8 cellular contexts compared by ENCODE assay signal in the genomic region with DNA sequence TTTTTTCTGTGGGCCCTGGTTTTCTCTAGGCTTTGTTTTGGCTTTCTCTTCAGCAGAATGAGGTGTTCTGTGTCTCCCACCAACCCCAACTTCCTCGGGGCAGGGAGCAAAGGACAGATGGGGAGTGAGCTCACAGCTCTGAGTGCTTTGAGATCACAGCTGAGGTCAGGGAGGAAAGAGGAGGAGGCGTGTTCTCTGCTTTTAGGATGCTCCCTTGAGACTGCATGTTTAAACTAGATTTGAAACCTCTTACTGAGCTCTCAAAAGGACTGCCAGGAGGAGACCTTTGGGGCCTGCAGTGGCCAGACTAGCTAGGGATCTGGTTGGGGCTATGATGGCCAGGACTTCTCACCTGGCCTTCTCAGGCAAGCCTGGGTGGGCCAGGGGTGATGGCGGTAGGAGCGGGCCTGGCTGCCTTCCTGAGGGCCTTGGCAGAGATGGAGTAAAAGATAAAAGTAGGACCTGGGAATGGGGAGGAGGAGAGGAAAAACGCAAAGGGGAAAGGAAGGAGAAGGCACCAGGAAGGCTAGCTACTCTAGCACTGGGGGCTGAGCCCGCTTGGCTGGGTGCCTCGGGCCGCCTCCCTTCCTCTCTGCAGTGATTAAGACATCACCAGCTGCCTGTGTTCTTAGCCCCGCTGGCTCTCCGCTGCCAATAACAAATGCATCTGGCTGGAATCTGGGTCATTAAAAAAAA.
DNase-seq lines count a peak whose midpoint lies in the region; ATAC-seq and TF ChIP-seq lines count a peak whose summit lies in the region.

No MANE protein-coding gene starts in this region.

- H3K9me3 ChIP-seq in gastroesophageal sphincter = no peaks in the 10 kb centered on the region

- no peak for TF ChIP-seq CTCF in gastroesophageal sphincter (IDR thresholded peaks at IDR 0.05)

- peaks cover 0 to 42% (median 19%) of the 10 kb centered on the region in 3 donors for H3K4me1 ChIP-seq in gastroesophageal sphincter

- H3K36me3 Mint-ChIP-seq in stimulated activated naive B cell treated with anti-CD40 and anti-IgM and Interleukin-4, amounts not matched to agents 10 μg/mL and 1 μg/mL and 100 μg/mL, for 72 hours = no peaks in the 10 kb centered on the region

- H3K4me3 Mint-ChIP-seq in stimulated activated naive B cell treated with anti-CD40 and anti-IgM and Interleukin-4, amounts not matched to agents 10 μg/mL and 1 μg/mL and 100 μg/mL, for 72 hours = no peak overlapping the region

- WGBS in gastroesophageal sphincter (ENCODE audit: low coverage in 1 of 2), 2 donors = 20 to 37% methylated on average over 1 to 7 of the region's 10 CpGs

- no peak overlapping the region for H3K27ac Mint-ChIP-seq in stimulated activated naive B cell treated with anti-CD40 and anti-IgM and Interleukin-4, amounts not matched to agents 10 μg/mL and 1 μg/mL and 100 μg/mL, for 72 hours

- H3K36me3 ChIP-seq in gastroesophageal sphincter = peaks cover 0 to 25% of the 10 kb centered on the region in 2 donors

- TF ChIP-seq POLR2A in gastroesophageal sphincter (IDR thresholded peaks at IDR 0.05) = no peak

- H3K4me3 ChIP-seq in gastroesophageal sphincter = no peak overlapping the region

- H3K27ac ChIP-seq in gastroesophageal sphincter = peak overlapping the region in 3 of 4 donors; percentile 55 to 76 (median 72)

- DNase-seq in HCEC 1CT (peak; percentile 57), RPMI7951 (ENCODE audit: low read depth) (peak; percentile 66), midbrain (lab: John Stamatoyannopoulos, UW) (no peak), cerebellum (ENCODE audit: low spot score) (no peak)
- DNase-seq in stimulated activated naive B cell treated with anti-CD40 and anti-IgM and Interleukin-4, amounts not matched to agents 10 μg/mL and 1 μg/mL and 100 μg/mL, for 72 hours = no peak
- no peak for DNase-seq in NK-92 treated with Interleukin-12 subunit alpha and Interleukin-12 subunit beta, amount 100 ng/mL, for 24 hours (lab: John Stamatoyannopoulos, UW)

- peaks cover 6 to 8% of the 10 kb centered on the region in 2 donors for H3K27me3 Mint-ChIP-seq in stimulated activated naive B cell treated with anti-CD40 and anti-IgM and Interleukin-4, amounts not matched to agents 10 μg/mL and 1 μg/mL and 100 μg/mL, for 72 hours

- ATAC-seq in gastroesophageal sphincter (peak; percentile 87), GM18907 (IDR thresholded peaks at IDR 0.05; ENCODE audit: unreplicated experiment) (no peak)
- peak; percentile 55 to 71 for ATAC-seq in stimulated activated naive B cell treated with anti-CD40 and anti-IgM and Interleukin-4, amounts not matched to agents 10 μg/mL and 1 μg/mL and 100 μg/mL, for 72 hours (replicated peaks)

- no peaks in the 10 kb centered on the region for H3K9me3 Mint-ChIP-seq in stimulated activated naive B cell treated with anti-CD40 and anti-IgM and Interleukin-4, amounts not matched to agents 10 μg/mL and 1 μg/mL and 100 μg/mL, for 72 hours

- no peak for TF ChIP-seq EP300 in gastroesophageal sphincter (IDR thresholded peaks at IDR 0.05)

- no peaks in the 10 kb centered on the region for H3K27me3 ChIP-seq in gastroesophageal sphincter

- H3K4me1 Mint-ChIP-seq in stimulated activated naive B cell treated with anti-CD40 and anti-IgM and Interleukin-4, amounts not matched to agents 10 μg/mL and 1 μg/mL and 100 μg/mL, for 72 hours = peaks cover 31 to 44% of the 10 kb centered on the region in 2 donors

Comparison
In these comparisons a context has a peak if more than half of its experiments do, and no peak if none do; other contexts are left out.
1. DNase-seq: peak in HCEC 1CT (single experiment) and RPMI7951 (single experiment); none in stimulated activated naive B cell treated with anti-CD40 and anti-IgM and Interleukin-4, amounts not matched to agents 10 μg/mL and 1 μg/mL and 100 μg/mL, for 72 hours (single experiment), NK-92 treated with Interleukin-12 subunit alpha and Interleukin-12 subunit beta, amount 100 ng/mL, for 24 hours (single experiment), midbrain (single experiment) and cerebellum (single experiment).